ENCODE assay signal across 17 cellular contexts in genomic region chrX:9356846-9357245, GRCh38.
"Had no signal": no experiment of that assay in that cellular context is flagged by ENCODE, and none has a peak within 500 bp of the region (broad histone marks: within the 10 kb centered on the region; RNA-seq: fewer than 3 reads in every experiment).

No MANE protein-coding gene starts in this region.

- H3K27me3 ChIP-seq: ascending aorta, gastroesophageal sphincter, left lung, upper lobe of left lung had no signal

- FAIRE-seq: bronchial epithelial cell, keratinocyte had no signal

- H3K4me1 ChIP-seq: psoas muscle had no signal

- H3K27ac ChIP-seq: ascending aorta, gastroesophageal sphincter, left lung, psoas muscle, upper lobe of left lung had no signal

- H3K4me3 ChIP-seq: ascending aorta, gastroesophageal sphincter, left lung, psoas muscle, upper lobe of left lung had no signal

- DNase-seq: activated CD4-positive, alpha-beta T cell treated with anti-CD3 and anti-CD28 coated beads, Interleukin-2, amount 10 ng/mL, durations not matched to agents 24 days and 14 days; activated effector memory CD4-positive, alpha-beta T cell treated with anti-CD3 and anti-CD28 coated beads, Interleukin-2, amount 50 U/mL, for 16 hours; activated T-cell treated with anti-CD3 and anti-CD28 coated beads, Interleukin-2, amount 50 U/mL, for 4 hours; left lung; nephron progenitor cell; psoas muscle; stimulated activated CD4-positive, alpha-beta T cell treated with anti-CD3 and anti-CD28 coated beads, Interleukin-12 subunit alpha, Interleukin-12 subunit beta, amount 100 ng/mL, for 4 hours; stimulated activated naive CD4-positive, alpha-beta T cell treated with Interleukin-2 at 50 U/mL for 16 hours; T-cell; upper lobe of left lung had no signal

- H3K9me3 ChIP-seq: ascending aorta, gastroesophageal sphincter, left lung, psoas muscle, upper lobe of left lung had no signal

- H3K4me3 Mint-ChIP-seq: activated CD4-positive, alpha-beta T cell treated with anti-CD3 and anti-CD28 coated beads, Interleukin-2, amount 10 ng/mL, durations not matched to agents 24 days and 14 days; activated T-cell treated with anti-CD3 and anti-CD28 coated beads, Interleukin-2, amount 50 U/mL, for 4 hours; memory B cell; nephron progenitor cell; T-cell had no signal

- H3K27ac Mint-ChIP-seq: activated naive CD4-positive, alpha-beta T cell treated with anti-CD3 and anti-CD28 coated beads, Interleukin-2, amount 50 U/mL, for 72 hours; memory B cell; nephron progenitor cell had no signal

- H3K27me3 Mint-ChIP-seq: activated CD4-positive, alpha-beta T cell treated with anti-CD3 and anti-CD28 coated beads, Interleukin-2, amount 10 ng/mL, durations not matched to agents 24 days and 14 days; T-cell had no signal

- H3K36me3 Mint-ChIP-seq: activated naive CD4-positive, alpha-beta T cell treated with anti-CD3 and anti-CD28 coated beads, Interleukin-2, amount 50 U/mL, for 72 hours; T-cell had no signal

- H3K36me3 ChIP-seq: ascending aorta, gastroesophageal sphincter, left lung, upper lobe of left lung had no signal

- ATAC-seq: activated naive CD4-positive, alpha-beta T cell treated with anti-CD3 and anti-CD28 coated beads, Interleukin-2, amount 50 U/mL, for 72 hours; activated T-cell treated with anti-CD3 and anti-CD28 coated beads, Interleukin-2, amount 50 U/mL, for 4 hours; gastroesophageal sphincter; left lung; psoas muscle; sciatic nerve; T-cell had no signal
